8 cellular contexts compared by ENCODE assay signal in the genomic region with DNA sequence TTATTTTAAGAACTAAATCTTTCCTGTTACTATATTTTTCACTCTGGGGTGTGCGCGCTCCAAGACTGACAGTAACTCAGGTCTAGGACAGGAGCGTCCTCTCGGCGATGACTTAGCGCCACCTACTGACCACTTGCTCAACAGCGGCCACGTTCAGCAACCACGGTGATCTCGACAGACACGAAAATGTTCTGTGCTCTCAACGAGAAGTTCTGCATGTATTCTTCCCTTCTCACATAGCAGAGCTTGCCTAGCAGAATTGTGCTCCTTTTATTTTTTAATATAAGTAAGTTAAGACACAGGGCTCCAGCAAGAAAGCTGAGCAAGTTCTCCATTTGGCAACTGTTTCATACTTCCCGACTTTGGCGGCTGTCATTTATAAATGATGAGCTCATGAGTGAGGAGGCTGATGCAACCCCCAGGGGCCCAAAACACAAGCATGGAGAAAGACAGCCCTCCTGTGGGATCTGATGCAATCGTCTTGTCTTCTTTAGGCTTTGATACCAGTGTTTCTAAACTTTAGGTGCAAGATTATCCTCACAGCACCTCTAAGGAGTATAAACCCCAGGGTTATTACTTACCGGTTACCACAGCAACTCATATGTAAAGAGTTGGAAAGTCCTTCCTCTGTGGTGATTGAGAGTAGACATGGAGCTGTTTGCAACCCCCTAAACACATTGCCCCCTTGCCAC.
A peak's percentile ranks its signal among the peaks of the same experiment; 100 is the strongest.
DNase-seq lines count a peak whose midpoint lies in the region; FAIRE-seq and TF ChIP-seq lines count a peak whose summit lies in the region.

No MANE protein-coding gene starts in this region.

- TF ChIP-seq EP300 in ovary (IDR thresholded peaks at IDR 0.05) = no peak

- TF ChIP-seq CTCF in Loucy (conservative IDR thresholded peaks at IDR 0.05; ENCODE audit: low read length) (peak; percentile 95), ovary (IDR thresholded peaks at IDR 0.05) (peak; percentile 74 to 78 (median 76)), thyroid gland (IDR thresholded peaks at IDR 0.05) (peak; percentile 68 to 92 (median 82))

- no peak overlapping the region for H3K9ac ChIP-seq in Loucy (ENCODE audit: low read depth, low read length, poor library complexity, severe bottlenecking)

- H3K27ac ChIP-seq in ovary (no peak overlapping the region), thyroid gland (no peak overlapping the region)

- in situ Hi-C loops in HAP-1 (cut with MboI; ENCODE audit: low sequenced_read_pairs) = no loop called here

- H3K4me1 ChIP-seq in HAP-1 (peaks cover 5% of the 10 kb centered on the region), Loucy (ENCODE audit: insufficient read depth, low read length, poor library complexity, severe bottlenecking) (no peaks in the 10 kb centered on the region), ovary (ENCODE audit: insufficient read depth) (no peaks in the 10 kb centered on the region), thyroid gland (no peaks in the 10 kb centered on the region)

- no peak for TF ChIP-seq POLR2A in ovary (IDR thresholded peaks at IDR 0.05)
- TF ChIP-seq POLR2A in thyroid gland (IDR thresholded peaks at IDR 0.05) = no peak

- peak overlapping the region; percentile 86 for H2AFZ ChIP-seq in Loucy (ENCODE audit: low read length)

- H3K4me2 ChIP-seq in Loucy (ENCODE audit: low read depth, low read length, poor library complexity, severe bottlenecking) = peak overlapping the region; percentile 55

- no peaks in the 10 kb centered on the region for H3K9me2 ChIP-seq in Loucy (replicated peaks; ENCODE audit: low read depth, low read length)

- H3K4me3 ChIP-seq in HAP-1 (no peak overlapping the region), Loucy (ENCODE audit: low read length, poor library complexity, severe bottlenecking) (peak overlapping the region; percentile 49), ovary (no peak overlapping the region), thyroid gland (replicated peaks in 1 of 3) (no peak overlapping the region)

- FAIRE-seq in frontal cortex (lab: Jason Lieb, UNC) = peak; percentile 58

- H3K79me2 ChIP-seq in Loucy (ENCODE audit: insufficient read depth, low read length) = no peaks in the 10 kb centered on the region

- no peaks in the 10 kb centered on the region for H3F3A ChIP-seq in Loucy (ENCODE audit: low read depth)

- H4K20me1 ChIP-seq in Loucy (ENCODE audit: insufficient read depth, low read length, poor library complexity, severe bottlenecking) = no peaks in the 10 kb centered on the region

- intact Hi-C loops in ovary (cut with DNase I) = loop anchor here in 2 of 4 donors (10.0 kb wide), 2 partner anchors 971 to 981 kb away; no protein-coding TSS in a partner anchor
- intact Hi-C loops in thyroid gland (cut with DNase I) = no loop called here

- H3K36me3 ChIP-seq in HAP-1 (replicated peaks) (no peaks in the 10 kb centered on the region), Loucy (ENCODE audit: insufficient read depth, low read length) (no peaks in the 10 kb centered on the region), ovary (no peaks in the 10 kb centered on the region), thyroid gland (no peaks in the 10 kb centered on the region)

- H3K9me3 ChIP-seq in HAP-1 (no peaks in the 10 kb centered on the region; the same call in 1 of the 2 replicates), Loucy (ENCODE audit: insufficient read depth, low read depth, low read length) (peaks cover 9% of the 10 kb centered on the region; the same call in 1 of the 2 replicates), ovary (peaks cover 0 to 4% of the 10 kb centered on the region in 2 donors), thyroid gland (no peaks in the 10 kb centered on the region)

- H3K27me3 ChIP-seq in HAP-1 (ENCODE audit: low read depth) (no peaks in the 10 kb centered on the region), Loucy (ENCODE audit: insufficient read depth, low read length, poor library complexity, severe bottlenecking) (no peaks in the 10 kb centered on the region), ovary (no peaks in the 10 kb centered on the region), thyroid gland (no peaks in the 10 kb centered on the region)

- WGBS in ovary, 3 donors = 7 to 8% (median 8%) methylated on average over 16 of the region's 16 CpGs
- WGBS in thyroid gland, 2 donors = 10% methylated on average over 16 of the region's 16 CpGs

- peak; percentile 86 for DNase-seq in GM03348 (ENCODE audit: low spot score)
- peak; percentile 62 to 88 for DNase-seq in HAP-1 (ENCODE audit: low spot score in 2 of 2)
- DNase-seq in SHP77 treated with DMSO at 0.1 percent for 48 hours (lab: John Stamatoyannopoulos, UW) = peak; percentile 62
- peak; percentile 74 for DNase-seq in activated effector memory CD4-positive, alpha-beta T cell treated with Interleukin-2 at 50 U/mL for 16 hours
- peak; percentile 49 to 76 for DNase-seq in frontal cortex (ENCODE audit: low spot score in 2 of 2)
- peak; percentile 74 to 88 (median 85) for DNase-seq in ovary
- peak; percentile 74 to 83 for DNase-seq in thyroid gland
